In genomic region chr12:109156036-109156435, GRCh38 we compare ENCODE assay signal across 19 cellular contexts. TPM values are rescaled to one million over a fixed set of nuclear protein-coding genes. Genes with fewer than 3 reads are reported as not detected.
DNase-seq lines count a peak whose midpoint lies in the region; ATAC-seq and TF ChIP-seq lines count a peak whose summit lies in the region.
"Had no signal": no experiment of that assay in that cellular context is flagged by ENCODE, and none has a peak within 500 bp of the region (broad histone marks: within the 10 kb centered on the region; RNA-seq: fewer than 3 reads in every experiment).

No MANE protein-coding gene starts in this region.

- no peak overlapping the region for H3K27ac ChIP-seq in SK-N-MC
- H3K27ac ChIP-seq in gastroesophageal sphincter = peak overlapping the region; percentile 68 to 99 (median 95)
- H3K27ac ChIP-seq in subcutaneous abdominal adipose tissue (ENCODE audit: low read depth, low read length) = peak overlapping the region; percentile 97
- H3K27ac ChIP-seq: brain microvascular endothelial cell had no signal

- peaks cover 9% of the 10 kb centered on the region for H3K27me3 Mint-ChIP-seq in activated naive CD4-positive, alpha-beta T cell treated with anti-CD3 and anti-CD28 coated beads, Interleukin-2, amount 10 ng/mL, durations not matched to agents 7 days and 5 days

- no peak overlapping the region for H3K27ac Mint-ChIP-seq in activated naive CD4-positive, alpha-beta T cell treated with anti-CD3 and anti-CD28 coated beads, Interleukin-2, amount 10 ng/mL, durations not matched to agents 7 days and 5 days

- H3K4me1 Mint-ChIP-seq in activated naive CD4-positive, alpha-beta T cell treated with anti-CD3 and anti-CD28 coated beads, Interleukin-2, amount 10 ng/mL, durations not matched to agents 7 days and 5 days = peaks cover 20% of the 10 kb centered on the region

- CTCF ChIA-PET in activated naive CD4-positive, alpha-beta T cell treated with anti-CD3 and anti-CD28 coated beads, Interleukin-2, amount 10 ng/mL, durations not matched to agents 7 days and 5 days (lab: Charles Lee) = interaction anchor here (0.7 kb wide), 1 partner anchor 233 kb away, joined by 3 read pairs; no protein-coding TSS in a partner anchor

- TF ChIP-seq CTCF in gastroesophageal sphincter (IDR thresholded peaks at IDR 0.05) (no peak), GM13977 (IDR thresholded peaks at IDR 0.05; ENCODE audit: extremely low read depth, insufficient read depth, missing control alignments) (no peak)

- H3K9ac ChIP-seq in SK-N-MC (ENCODE audit: insufficient read length) = peak overlapping the region; percentile 80
- H3K9ac ChIP-seq in subcutaneous abdominal adipose tissue (ENCODE audit: low read length in 5 of 5) = peak overlapping the region in 4 of 5 donors; percentile 35 to 56 (median 50)

- TF ChIP-seq EP300 in gastroesophageal sphincter (IDR thresholded peaks at IDR 0.05) = no peak

- no peaks in the 10 kb centered on the region for H3K27me3 ChIP-seq in gastroesophageal sphincter
- H3K27me3 ChIP-seq in subcutaneous abdominal adipose tissue (ENCODE audit: control insufficient read depth in 5 of 5, insufficient read depth in 4 of 5, low read length in 5 of 5) = no peaks in the 10 kb centered on the region
- H3K27me3 ChIP-seq: brain microvascular endothelial cell, Peyer's patch, right atrium auricular region had no signal

- no peak for DNase-seq in activated naive CD4-positive, alpha-beta T cell treated with anti-CD3 and anti-CD28 coated beads, Interleukin-2, amount 10 ng/mL, durations not matched to agents 7 days and 5 days
- no peak for DNase-seq in activated naive CD4-positive, alpha-beta T cell (lab: John Stamatoyannopoulos, UW)
- DNase-seq in SK-N-MC (ENCODE audit: low read depth, low spot score) = no peak
- DNase-seq in GM13977 (ENCODE audit: low spot score) = no peak
- DNase-seq in SW 1271 (lab: John Stamatoyannopoulos, UW) = no peak
- DNase-seq in effector CD8-positive, alpha-beta T cell (lab: John Stamatoyannopoulos, UW) = no peak
- DNase-seq: brain microvascular endothelial cell; Calu3; foreskin fibroblast; GDM1; NCI-H187; NCI-H524; Peyer's patch; stimulated activated CD4-positive, alpha-beta T cell treated with anti-CD3 and anti-CD28 coated beads, Interleukin-1b, Interleukin-23, amount 100 ng/mL, for 48 hours; trophoblast cell had no signal

- peak overlapping the region; percentile 96 for H3K4me3 ChIP-seq in SK-N-MC
- H3K4me3 ChIP-seq in gastroesophageal sphincter = peak overlapping the region; percentile 48 to 70
- peak overlapping the region; percentile 76 to 87 (median 84) for H3K4me3 ChIP-seq in subcutaneous abdominal adipose tissue (ENCODE audit: low read depth in 1 of 5, low read length in 5 of 5)
- H3K4me3 ChIP-seq: lung had no signal

- H3K36me3 ChIP-seq in SK-N-MC (ENCODE audit: insufficient read depth, low read length) = no peaks in the 10 kb centered on the region
- H3K36me3 ChIP-seq in gastroesophageal sphincter = no peaks in the 10 kb centered on the region
- H3K36me3 ChIP-seq in subcutaneous abdominal adipose tissue (ENCODE audit: control insufficient read depth in 5 of 5, insufficient read depth in 5 of 5, low read length in 5 of 5) = peaks cover 0 to 11% (median 2%) of the 10 kb centered on the region in 5 donors
- H3K36me3 ChIP-seq: brain microvascular endothelial cell, Peyer's patch, right atrium auricular region had no signal

- H3K4me1 ChIP-seq in gastroesophageal sphincter (peaks cover 3 to 81% (median 28%) of the 10 kb centered on the region in 3 donors), subcutaneous abdominal adipose tissue (ENCODE audit: control insufficient read depth in 5 of 5, insufficient read depth in 5 of 5, low read length in 5 of 5) (peaks cover 11 to 93% (median 84%) of the 10 kb centered on the region in 5 donors)

- H3K4me3 Mint-ChIP-seq in activated naive CD4-positive, alpha-beta T cell treated with anti-CD3 and anti-CD28 coated beads, Interleukin-2, amount 10 ng/mL, durations not matched to agents 7 days and 5 days = peak overlapping the region; percentile 79

- TF ChIP-seq POLR2A in gastroesophageal sphincter (IDR thresholded peaks at IDR 0.05) = no peak

- in situ Hi-C loops in GM13977 (cut with MboI; ENCODE audit: low pct_unique_long_range_greater_than_20kb, low sequenced_read_pairs, unreplicated experiment) = no loop called here

- no peak for ATAC-seq in gastroesophageal sphincter

- no peaks in the 10 kb centered on the region for H3K36me3 Mint-ChIP-seq in activated naive CD4-positive, alpha-beta T cell treated with anti-CD3 and anti-CD28 coated beads, Interleukin-2, amount 10 ng/mL, durations not matched to agents 7 days and 5 days

- 59% methylated on average over 3 of the region's 5 CpGs; no CpG with 5 or more reads in 1 of the 2 donors for WGBS in gastroesophageal sphincter (ENCODE audit: low coverage in 1 of 2), 2 donors

- no peaks in the 10 kb centered on the region for H3K9me3 ChIP-seq in SK-N-MC (ENCODE audit: low read depth, low read length)
- H3K9me3 ChIP-seq in gastroesophageal sphincter = no peaks in the 10 kb centered on the region
- no peaks in the 10 kb centered on the region for H3K9me3 ChIP-seq in subcutaneous abdominal adipose tissue (ENCODE audit: control insufficient read depth in 5 of 5, low read length in 5 of 5)
- H3K9me3 ChIP-seq: Peyer's patch, right atrium auricular region had no signal

- H3K9me3 Mint-ChIP-seq in activated naive CD4-positive, alpha-beta T cell treated with anti-CD3 and anti-CD28 coated beads, Interleukin-2, amount 10 ng/mL, durations not matched to agents 7 days and 5 days = no peaks in the 10 kb centered on the region

RNA-seq across cellular contexts. Expression of gene ACACB, which starts 39.6 kb away (rescaled TPM):
- 100 to 1,000 TPM in 3 of 4 donors, 10 to 100 TPM in 1; 49.4 to 230 (median 138) TPM for total RNA-seq in gastroesophageal sphincter

RNA-seq across cellular contexts. Expression of gene UNG, which starts 58.6 kb away (rescaled TPM):
- 10 to 100 TPM; 12.1 to 18.2 (median 17.3) TPM for total RNA-seq in gastroesophageal sphincter
